Comparison of ENCODE assay signal across 8 cellular contexts in genomic region chr2:88669371-88670214, GRCh38. TPM values are rescaled to one million over a fixed set of nuclear protein-coding genes. Genes with fewer than 3 reads are reported as not detected.
DNase-seq lines count a peak whose midpoint lies in the region; ATAC-seq, FAIRE-seq and TF ChIP-seq lines count a peak whose summit lies in the region.

No MANE protein-coding gene starts in this region.

- peak; percentile 83 for ATAC-seq in HG02981 (IDR thresholded peaks at IDR 0.05; ENCODE audit: unreplicated experiment)

- no peaks in the 10 kb centered on the region for H3K9me3 ChIP-seq in Caco-2

- H3K27me3 ChIP-seq in Caco-2 (replicated peaks; ENCODE audit: control insufficient read depth, insufficient read depth, low read length) = no peaks in the 10 kb centered on the region

- intact Hi-C loops in Caco-2 (cut with micrococcal nuclease; ENCODE audit: unreplicated experiment) = loop anchor here (1.0 to 5.0 kb wide), 5 partner anchors 18 to 477 kb away; partner anchors contain the start of gene EIF2AK3

- no peak overlapping the region for H3K27ac Mint-ChIP-seq in Caco-2 (ENCODE audit: unreplicated experiment)

- FAIRE-seq in GM18507 (lab: Jason Lieb, UNC) (peak; percentile 71), RCC 7860 (lab: Jason Lieb, UNC) (no peak)

- POLR2A ChIA-PET in Caco-2 (lab: Charles Lee) = interaction anchor here (0.5 to 0.8 kb wide), 2 partner anchors 35 to 41 kb away, joined by 3 to 4 read pairs; no protein-coding TSS in a partner anchor

- no peaks in the 10 kb centered on the region for H3K27me3 Mint-ChIP-seq in Caco-2 (ENCODE audit: insufficient read depth, unreplicated experiment)

- no peaks in the 10 kb centered on the region for H3K9me3 Mint-ChIP-seq in Caco-2 (ENCODE audit: unreplicated experiment)

- H3K4me3 ChIP-seq in Caco-2 (ENCODE audit: low read depth, low read length) = no peak overlapping the region

- peaks cover 16% of the 10 kb centered on the region for H3K4me1 ChIP-seq in Caco-2

- CTCF ChIA-PET in Caco-2 (lab: Charles Lee) = interaction anchor here (0.6 to 1.5 kb wide), 8 partner anchors 18 to 499 kb away, joined by 3 to 13 read pairs (median 4); partner anchors contain the start of gene THNSL2

- no TSS peak for BruUV-seq in Caco-2 (replicated peaks; lab: Mats Ljungman, UMichigan)

- in situ Hi-C loops in T47D (cut with HindIII; ENCODE audit: low pct_unique_long_range_greater_than_20kb, low sequenced_read_pairs) = no loop called here

- TF ChIP-seq CTCF in Caco-2 (IDR thresholded peaks at IDR 0.05; ENCODE audit: insufficient read depth in 1 of 2, low read depth in 1 of 2, low read length in 1 of 2, severe bottlenecking in 1 of 2, unreplicated experiment in 1 of 2) = peak; percentile 74 to 78

- no peak overlapping the region for H3K4me3 Mint-ChIP-seq in Caco-2 (ENCODE audit: unreplicated experiment)

- no peaks in the 10 kb centered on the region for H3K36me3 Mint-ChIP-seq in Caco-2 (ENCODE audit: insufficient read depth, unreplicated experiment)

- peaks cover 17% of the 10 kb centered on the region for H3K4me1 Mint-ChIP-seq in Caco-2 (ENCODE audit: low read depth, unreplicated experiment)

- DNase-seq in Caco-2 (peak; percentile 49 to 68), GM18507 (ENCODE audit: extremely low spot score, insufficient read length, low read depth) (peak; percentile 37), NCI-H748 treated with DMSO at 0.1 percent for 48 hours (lab: John Stamatoyannopoulos, UW) (peak; percentile 16), T47D (ENCODE audit: low read depth in 1 of 2, low spot score in 1 of 2) (peak; percentile 34 to 66), left kidney (ENCODE audit: low read depth, low spot score) (peak; percentile 47), RCC 7860 (ENCODE audit: low spot score) (no peak), medulla oblongata (ENCODE audit: extremely low spot score) (no peak)

- H3K36me3 ChIP-seq in Caco-2 (ENCODE audit: control insufficient read depth, insufficient read depth, low read length) = no peaks in the 10 kb centered on the region

RNA-seq across cellular contexts. Expression of gene RPIA, which starts 21.9 kb away (rescaled TPM):
- total RNA-seq in Caco-2 (2022) = 33.2 and 33.7 TPM in 2 replicates

RNA-seq across cellular contexts. Expression of gene EIF2AK3, which starts 42.3 kb away (rescaled TPM):
- total RNA-seq in Caco-2 (2022) = 24.6 and 26.8 TPM in 2 replicates

Comparison
In these comparisons a context has a peak if more than half of its experiments do, and no peak if none do; other contexts are left out.
1. DNase-seq: peak in Caco-2 (2 of 2), GM18507 (single experiment), NCI-H748 treated with DMSO at 0.1 percent for 48 hours (single experiment), T47D (2 of 2) and left kidney (single experiment); none in RCC 7860 (single experiment) and medulla oblongata (single experiment).